In the genomic region with DNA sequence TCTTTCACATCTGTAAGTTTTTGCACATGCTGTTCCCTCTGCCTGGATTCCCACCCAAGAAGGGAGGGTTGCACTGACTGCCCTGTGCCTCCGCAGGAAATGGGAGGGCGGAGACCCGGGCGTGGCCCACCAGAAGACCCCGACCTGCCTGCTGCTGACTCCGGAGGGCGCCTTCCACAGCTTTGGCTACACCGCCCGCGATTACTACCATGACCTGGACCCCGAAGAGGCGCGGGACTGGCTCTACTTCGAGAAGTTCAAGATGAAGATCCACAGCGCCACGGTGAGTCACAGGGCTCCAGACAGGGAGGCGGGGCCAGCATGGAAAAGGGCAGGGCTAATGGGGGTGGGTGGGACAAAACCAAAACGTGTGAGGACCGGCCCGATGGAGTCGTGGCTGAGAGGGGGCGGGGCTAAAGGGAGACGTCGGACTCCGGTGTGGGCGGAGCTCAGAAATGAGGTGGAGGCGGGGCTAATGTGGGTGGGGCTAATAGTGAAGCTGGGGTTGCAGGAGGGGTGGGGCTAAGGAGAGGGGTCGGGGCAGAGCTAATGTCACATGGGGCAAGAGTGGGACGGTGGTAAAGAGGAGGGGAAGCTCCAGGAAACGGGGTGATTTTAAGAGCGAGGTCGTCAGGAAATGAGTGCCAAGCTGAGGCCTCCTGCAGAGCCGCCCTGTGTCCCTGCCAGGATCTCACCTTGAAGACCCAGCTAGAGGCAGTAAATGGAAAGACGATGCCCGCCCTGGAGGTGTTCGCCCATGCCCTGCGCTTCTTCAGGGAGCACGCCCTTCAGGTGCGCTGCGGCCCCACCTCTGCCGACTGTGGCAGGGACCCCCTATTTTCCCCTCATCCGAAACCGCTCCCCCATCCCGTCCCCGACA, we compare ENCODE assay signal across 9 cellular contexts. TPM values are rescaled to one million over a fixed set of nuclear protein-coding genes. Genes with fewer than 3 reads are reported as not detected.
DNase-seq lines count a peak whose midpoint lies in the region; ATAC-seq and TF ChIP-seq lines count a peak whose summit lies in the region.
"Had no signal": no experiment of that assay in that cellular context is flagged by ENCODE, and none has a peak within 500 bp of the region (broad histone marks: within the 10 kb centered on the region; RNA-seq: fewer than 3 reads in every experiment).

No MANE protein-coding gene starts in this region.

- CTCF ChIA-PET in activated naive CD4-positive, alpha-beta T cell treated with anti-CD3 and anti-CD28 coated beads for 36 hours (lab: Charles Lee) = interaction anchor here (0.6 to 1.4 kb wide), 4 partner anchors 23 to 492 kb away, joined by 3 to 5 read pairs (median 4); partner anchors contain the start of gene ADISSP

- no peak for TF ChIP-seq EP300 in suprapubic skin (IDR thresholded peaks at IDR 0.05)

- H3K4me3 Mint-ChIP-seq in activated naive CD4-positive, alpha-beta T cell treated with anti-CD3 and anti-CD28 coated beads for 36 hours = peak overlapping the region; percentile 52

- no peaks in the 10 kb centered on the region for H3K9me3 Mint-ChIP-seq in activated naive CD4-positive, alpha-beta T cell treated with anti-CD3 and anti-CD28 coated beads for 36 hours

- no peaks in the 10 kb centered on the region for H3K27me3 ChIP-seq in SJCRH30
- H3K27me3 ChIP-seq in suprapubic skin = peaks cover 3% of the 10 kb centered on the region
- H3K27me3 ChIP-seq: ascending aorta had no signal

- intact Hi-C loops in activated naive CD4-positive, alpha-beta T cell treated with anti-CD3 and anti-CD28 coated beads for 36 hours (cut with micrococcal nuclease) = no loop called here

- H3K27ac ChIP-seq in SJCRH30 = no peak overlapping the region
- H3K27ac ChIP-seq in suprapubic skin = no peak overlapping the region
- H3K27ac ChIP-seq: ascending aorta had no signal

- DNase-seq in NCI-H2227 (lab: John Stamatoyannopoulos, UW; ENCODE audit: unreplicated experiment) (peak; percentile 32), NCI-H2227 treated with DMSO at 0.1 percent for 48 hours (lab: John Stamatoyannopoulos, UW) (no peak), SJCRH30 (peak; percentile 20 to 27), iPS DF 4.7 (ENCODE audit: extremely low read depth, low spot score) (peak; percentile 69), suprapubic skin (ENCODE audit: low spot score in 2 of 2) (no peak)
- peak; percentile 81 for DNase-seq in activated naive CD4-positive, alpha-beta T cell treated with anti-CD3 and anti-CD28 coated beads for 36 hours
- peak; percentile 76 for DNase-seq in stimulated activated CD4-positive, alpha-beta T cell treated with anti-CD3 and anti-CD28 coated beads, Interleukin-4, amount 100 ng/mL, for 1 hour

- H3K36me3 ChIP-seq in SJCRH30 (no peaks in the 10 kb centered on the region), suprapubic skin (peaks cover 14% of the 10 kb centered on the region)
- H3K36me3 ChIP-seq: ascending aorta had no signal

- no peak for ATAC-seq in GM21786 (IDR thresholded peaks at IDR 0.05; ENCODE audit: unreplicated experiment)

- H3K9me3 ChIP-seq in SJCRH30 (replicated peaks) = no peaks in the 10 kb centered on the region
- H3K9me3 ChIP-seq in suprapubic skin = no peaks in the 10 kb centered on the region
- H3K9me3 ChIP-seq: ascending aorta had no signal

- TF ChIP-seq POLR2A in suprapubic skin (IDR thresholded peaks at IDR 0.05) = no peak

- no peaks in the 10 kb centered on the region for H3K36me3 Mint-ChIP-seq in activated naive CD4-positive, alpha-beta T cell treated with anti-CD3 and anti-CD28 coated beads for 36 hours (ENCODE audit: low read depth)

- H3K4me3 ChIP-seq in SJCRH30 = no peak overlapping the region
- no peak overlapping the region for H3K4me3 ChIP-seq in suprapubic skin

- H3K4me1 ChIP-seq in SJCRH30 (no peaks in the 10 kb centered on the region), suprapubic skin (peaks cover 15% of the 10 kb centered on the region)

- H3K27ac Mint-ChIP-seq in activated naive CD4-positive, alpha-beta T cell treated with anti-CD3 and anti-CD28 coated beads for 36 hours = no peak overlapping the region

- peaks cover 4% of the 10 kb centered on the region for H3K27me3 Mint-ChIP-seq in activated naive CD4-positive, alpha-beta T cell treated with anti-CD3 and anti-CD28 coated beads for 36 hours (ENCODE audit: low read depth)

- 46% methylated on average over 45 of the region's 45 CpGs for WGBS in suprapubic skin

- TF ChIP-seq CTCF in suprapubic skin (IDR thresholded peaks at IDR 0.05) = no peak

- H3K4me1 Mint-ChIP-seq in activated naive CD4-positive, alpha-beta T cell treated with anti-CD3 and anti-CD28 coated beads for 36 hours (ENCODE audit: low read depth) = peaks cover 9% of the 10 kb centered on the region

RNA-seq across cellular contexts. Expression of gene HSPA12B, which starts 12.6 kb away (rescaled TPM):
- not detected in 2 replicates for total RNA-seq in SJCRH30 (2014; rRNA removed; shearing (Covaris generic))
- total RNA-seq in activated naive CD4-positive, alpha-beta T cell treated with anti-CD3 and anti-CD28 coated beads for 36 hours = not detected
- total RNA-seq in suprapubic skin = 1 to 10 TPM; 1.9 to 8.7 (median 4.4) TPM

RNA-seq across cellular contexts. Expression of gene ADISSP, which starts 22.5 kb away (rescaled TPM):
- total RNA-seq in SJCRH30 (2014; rRNA removed; shearing (Covaris generic)) = 44.9 and 51.3 TPM in 2 replicates
- 10 to 100 TPM; 47.9 to 50.4 TPM for total RNA-seq in activated naive CD4-positive, alpha-beta T cell treated with anti-CD3 and anti-CD28 coated beads for 36 hours
- total RNA-seq in suprapubic skin = 10 to 100 TPM in 3 of 4 donors, 1 to 10 TPM in 1; 8.4 to 20.3 (median 18.9) TPM

RNA-seq across cellular contexts. Expression of gene SIGLEC1, which starts 32.6 kb away (rescaled TPM):
- total RNA-seq in SJCRH30 (2014; rRNA removed; shearing (Covaris generic)) = 0.02 TPM in 1 of 2 replicates, not detected in the other
- under 1 TPM in 1 of 2 experiments, not detected in 1; 0.02 TPM for total RNA-seq in activated naive CD4-positive, alpha-beta T cell treated with anti-CD3 and anti-CD28 coated beads for 36 hours
- 1 to 10 TPM in 2 of 4 donors, under 1 TPM in 2; 0.60 to 3.5 (median 1.1) TPM for total RNA-seq in suprapubic skin

RNA-seq across cellular contexts. Expression of gene SPEF1, which starts 36.2 kb away (rescaled TPM):
- 0.08 and 0.16 TPM in 2 replicates for total RNA-seq in SJCRH30 (2014; rRNA removed; shearing (Covaris generic))
- not detected for total RNA-seq in activated naive CD4-positive, alpha-beta T cell treated with anti-CD3 and anti-CD28 coated beads for 36 hours
- not detected for total RNA-seq in suprapubic skin
- total RNA-seq: ascending aorta had no signal

RNA-seq across cellular contexts. Expression of gene CENPB, which starts 41.5 kb away (rescaled TPM):
- 34.6 and 36.7 TPM in 2 replicates for total RNA-seq in SJCRH30 (2014; rRNA removed; shearing (Covaris generic))
- 10 to 100 TPM; 29.1 to 30.3 TPM for total RNA-seq in activated naive CD4-positive, alpha-beta T cell treated with anti-CD3 and anti-CD28 coated beads for 36 hours
- total RNA-seq in suprapubic skin = 10 to 100 TPM; 57.0 to 81.4 (median 66.4) TPM

Comparison
In these comparisons a context has a peak if more than half of its experiments do, and no peak if none do; other contexts are left out.
1. DNase-seq: peak in NCI-H2227 (single experiment), SJCRH30 (2 of 2), activated naive CD4-positive, alpha-beta T cell treated with anti-CD3 and anti-CD28 coated beads for 36 hours (single experiment), iPS DF 4.7 (single experiment) and stimulated activated CD4-positive, alpha-beta T cell treated with anti-CD3 and anti-CD28 coated beads, Interleukin-4, amount 100 ng/mL, for 1 hour (single experiment); none in NCI-H2227 treated with DMSO at 0.1 percent for 48 hours (single experiment) and suprapubic skin (0 of 2).